ENCODE assay signal across 25 cellular contexts in genomic region chr22:22655452-22656108, GRCh38. TPM values are rescaled to one million over a fixed set of nuclear protein-coding genes. Genes with fewer than 3 reads are reported as not detected.
DNase-seq lines count a peak whose midpoint lies in the region; TF ChIP-seq lines count a peak whose summit lies in the region.
"Had no signal": no experiment of that assay in that cellular context is flagged by ENCODE, and none has a peak within 500 bp of the region (broad histone marks: within the 10 kb centered on the region; RNA-seq: fewer than 3 reads in every experiment).

No MANE protein-coding gene starts in this region.

- H3K9me3 ChIP-seq in Karpas-422 (ENCODE audit: low read length), result no peaks in the 10 kb centered on the region
- no peaks in the 10 kb centered on the region for H3K9me3 ChIP-seq in Peyer's patch

- TF ChIP-seq CTCF in coronary artery (IDR thresholded peaks at IDR 0.05), result no peak
- no peak for TF ChIP-seq CTCF in Peyer's patch (IDR thresholded peaks at IDR 0.05)

- no peak for TF ChIP-seq POLR2A in Peyer's patch (IDR thresholded peaks at IDR 0.05)

- peak; percentile 14 for DNase-seq in CMK (ENCODE audit: low read depth)
- peak; percentile 38 for DNase-seq in Karpas-422
- DNase-seq in coronary artery (ENCODE audit: low spot score), result peak; percentile 64
- peak; percentile 3 for DNase-seq in renal cortical epithelial cell (ENCODE audit: low read depth)
- DNase-seq in Peyer's patch, result no peak
- no peak for DNase-seq in HK-2 (ENCODE audit: unreplicated experiment)
- no peak for DNase-seq in MV-4-11 (lab: John Stamatoyannopoulos, UW)
- DNase-seq: C1 segment of cervical spinal cord; Calu3; CD8-positive, alpha-beta T cell; DMS153; KG1; NCI-H1417; NCI-H1694 treated with DMSO at 0.1 percent for 48 hours; NCI-H446; NCI-H526; RPMI8226; SHP77 treated with DMSO at 0.1 percent for 48 hours; SW 1271 had no signal

- no peaks in the 10 kb centered on the region for H4K20me1 ChIP-seq in Karpas-422 (ENCODE audit: insufficient read depth, low read depth, low read length)

- no peak overlapping the region for H3K4me3 ChIP-seq in Karpas-422 (ENCODE audit: low read length)
- H3K4me3 ChIP-seq in coronary artery, result no peak overlapping the region
- H3K4me3 ChIP-seq in Peyer's patch, result no peak overlapping the region
- H3K4me3 ChIP-seq: SK-N-MC had no signal

- no peak overlapping the region for H3K9ac ChIP-seq in Karpas-422 (ENCODE audit: low read length)

- H3K4me1 ChIP-seq in Karpas-422 (ENCODE audit: low read length), result peaks cover 7% of the 10 kb centered on the region
- H3K4me1 ChIP-seq in Peyer's patch, result no peaks in the 10 kb centered on the region

- no peak overlapping the region for H3K4me2 ChIP-seq in Karpas-422 (ENCODE audit: low read depth, low read length, poor library complexity, severe bottlenecking)

- no peak overlapping the region for H2AFZ ChIP-seq in Karpas-422 (ENCODE audit: low read length)

- no peak overlapping the region for H3K27ac ChIP-seq in Karpas-422 (ENCODE audit: low read length)
- H3K27ac ChIP-seq in coronary artery, result no peak overlapping the region
- no peak overlapping the region for H3K27ac ChIP-seq in Peyer's patch
- H3K27ac ChIP-seq: HL-60, SK-N-MC had no signal

- no peaks in the 10 kb centered on the region for H3K9me2 ChIP-seq in Karpas-422 (replicated peaks; ENCODE audit: insufficient read depth, low read length)

- H3K27me3 ChIP-seq in Karpas-422 (ENCODE audit: low read length) (no peaks in the 10 kb centered on the region), Peyer's patch (no peaks in the 10 kb centered on the region)

- no peaks in the 10 kb centered on the region for H3K79me2 ChIP-seq in Karpas-422 (ENCODE audit: low read length)

- no peaks in the 10 kb centered on the region for H3K36me3 ChIP-seq in Karpas-422 (ENCODE audit: insufficient read depth, low read length)
- no peaks in the 10 kb centered on the region for H3K36me3 ChIP-seq in Peyer's patch

RNA-seq across cellular contexts. Expression of gene GGTLC2, which starts 11.2 kb away (rescaled TPM):
- total RNA-seq in Karpas-422 (2014; rRNA removed; shearing (Covaris generic); ENCODE audit: low replicate concordance), result not detected in 2 replicates
- not detected in 2 replicates for total RNA-seq in renal cortical epithelial cell
- not detected for total RNA-seq in Peyer's patch
- total RNA-seq: A673; Calu3; CD8-positive, alpha-beta T cell; Daoy; HepG2; HT-29 had no signal

Comparison
In these comparisons a context has a peak if more than half of its experiments do, and no peak if none do; other contexts are left out.
1. DNase-seq: peak in CMK (single experiment), Karpas-422 (single experiment), coronary artery (single experiment) and renal cortical epithelial cell (single experiment); none in Peyer's patch (0 of 3), HK-2 (single experiment) and MV-4-11 (single experiment).